ENCODE assay signal across 3 cellular contexts in genomic region chr5:6049662-6050061, GRCh38.
TF ChIP-seq lines count a peak whose summit lies in the region.

No MANE protein-coding gene starts in this region.

TF ChIP-seq in HepG2, 621 proteins besides CTCF, POLR2A, EP300 and RAD21:
- TF ChIP-seq ATF7 (IDR thresholded peaks at IDR 0.05) (peak; percentile 96), ATF7 (CRISPR knock-in tag; IDR thresholded peaks at IDR 0.05) (no peak), CREB1 (IDR thresholded peaks at IDR 0.05) (peak; percentile 58), CREB1 (CRISPR knock-in tag; IDR thresholded peaks at IDR 0.05) (no peak), HNF1B (CRISPR knock-in tag; IDR thresholded peaks at IDR 0.05) (no peak)

TF ChIP-seq in GM12878, 131 proteins besides CTCF, POLR2A, EP300 and RAD21:
- peak; percentile 34; the same call in 1 of the 2 replicates for TF ChIP-seq ATF7 (IDR thresholded peaks at IDR 0.05; ENCODE audit: low read depth)
- no peak for TF ChIP-seq CHD4 (IDR thresholded peaks at IDR 0.05)

TF ChIP-seq in K562, 482 proteins besides CTCF, POLR2A, EP300 and RAD21:
- TF ChIP-seq ATF3 (IDR thresholded peaks at IDR 0.05) (peak; percentile 31; the same call in 1 of the 2 replicates), ATF3 (CRISPR knock-in tag; conservative IDR thresholded peaks at IDR 0.05) (no peak), ATF7 (IDR thresholded peaks at IDR 0.05) (peak; percentile 34; the same call in 1 of the 2 replicates), HES1 (IDR thresholded peaks at IDR 0.05; ENCODE audit: low read depth) (no peak)
